In the genomic region with DNA sequence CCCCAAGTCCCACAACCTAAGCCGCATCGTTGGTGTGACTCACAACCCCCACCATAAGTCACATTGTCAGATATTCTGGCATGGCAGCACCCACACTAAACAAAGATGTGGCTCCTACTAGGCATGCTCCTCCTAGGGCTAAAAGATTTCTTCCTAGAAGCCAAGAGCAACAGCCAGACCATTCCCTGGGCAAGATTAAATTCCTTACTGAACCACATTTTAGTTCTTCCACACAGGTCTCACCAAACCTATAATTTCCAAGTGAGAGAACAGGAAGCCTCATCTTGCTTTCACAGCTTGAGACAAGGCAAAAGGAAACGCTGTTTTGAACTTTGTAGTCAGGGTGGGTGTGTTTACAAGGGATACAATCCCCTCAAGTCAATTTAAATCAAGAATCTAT, we compare ENCODE assay signal across 12 cellular contexts.
"Had no signal": no experiment of that assay in that cellular context is flagged by ENCODE, and none has a peak within 500 bp of the region (broad histone marks: within the 10 kb centered on the region; RNA-seq: fewer than 3 reads in every experiment).

No MANE protein-coding gene starts in this region.

- ATAC-seq: left lobe of liver, WTC11 had no signal

- DNase-seq: activated CD4-positive, alpha-beta T cell treated with anti-CD3 and anti-CD28 coated beads for 4 hours; activated CD8-positive, alpha-beta memory T cell treated with anti-CD3 and anti-CD28 coated beads, Interleukin-2, amount 50 U/mL, for 48 hours; activated naive CD4-positive, alpha-beta T cell; activated naive CD8-positive, alpha-beta T cell treated with anti-CD3 and anti-CD28 coated beads, Interleukin-2, amount 10 ng/mL, durations not matched to agents 7 days and 5 days; anterior cingulate cortex; colonic mucosa; naive B cell; posterior cingulate gyrus had no signal

- H3K4me3 ChIP-seq: colonic mucosa, right atrium auricular region, skin epidermis had no signal
